20 cellular contexts compared by ENCODE assay signal in genomic region chr14:51251486-51251885, GRCh38.
"Had no signal": no experiment of that assay in that cellular context is flagged by ENCODE, and none has a peak within 500 bp of the region (broad histone marks: within the 10 kb centered on the region; RNA-seq: fewer than 3 reads in every experiment).

No MANE protein-coding gene starts in this region.

- H3K4me1 ChIP-seq: gastrocnemius medialis, lower lobe of right lung, psoas muscle, right lobe of liver, thyroid gland, uterus had no signal

- H3K27me3 ChIP-seq: gastrocnemius medialis, right lobe of liver, suprapubic skin, thyroid gland, uterus had no signal

- H3K27me3 Mint-ChIP-seq: dendritic cell treated with granulocyte-macrophage colony-stimulating factor and Interleukin-4, amounts not matched to agents 40 ng/mL and 50 ng/mL, for 4 days; naive thymus-derived CD4-positive, alpha-beta T cell; type B pancreatic cell had no signal

- H3K4me3 Mint-ChIP-seq: dendritic cell treated with granulocyte-macrophage colony-stimulating factor and Interleukin-4, amounts not matched to agents 40 ng/mL and 50 ng/mL, for 4 days; naive thymus-derived CD4-positive, alpha-beta T cell; nephron progenitor cell; stimulated activated effector memory CD8-positive, alpha-beta T cell treated with anti-CD3 and anti-CD28 coated beads, Interleukin-12 subunit alpha, Interleukin-12 subunit beta, amount 100 ng/mL, for 72 hours; type B pancreatic cell had no signal

- H3K4me1 Mint-ChIP-seq: nephron progenitor cell; stimulated activated effector memory CD8-positive, alpha-beta T cell treated with anti-CD3 and anti-CD28 coated beads, Interleukin-12 subunit alpha, Interleukin-12 subunit beta, amount 100 ng/mL, for 72 hours had no signal

- FAIRE-seq: colon had no signal

- H3K36me3 ChIP-seq: uterus had no signal

- H3K27ac Mint-ChIP-seq: dendritic cell treated with granulocyte-macrophage colony-stimulating factor and Interleukin-4, amounts not matched to agents 40 ng/mL and 50 ng/mL, for 4 days; naive thymus-derived CD4-positive, alpha-beta T cell; nephron progenitor cell; stimulated activated effector memory CD8-positive, alpha-beta T cell treated with anti-CD3 and anti-CD28 coated beads, Interleukin-12 subunit alpha, Interleukin-12 subunit beta, amount 100 ng/mL, for 72 hours; type B pancreatic cell had no signal

- H3K4me3 ChIP-seq: gastrocnemius medialis, left ventricle myocardium inferior, lower lobe of right lung, psoas muscle, right lobe of liver, suprapubic skin, thyroid gland, uterus had no signal

- H3K27ac ChIP-seq: gastrocnemius medialis, left ventricle myocardium inferior, lower lobe of right lung, psoas muscle, right lobe of liver, suprapubic skin, thyroid gland, uterus had no signal

- H3K9me3 Mint-ChIP-seq: dendritic cell treated with granulocyte-macrophage colony-stimulating factor and Interleukin-4, amounts not matched to agents 40 ng/mL and 50 ng/mL, for 4 days; naive thymus-derived CD4-positive, alpha-beta T cell; nephron progenitor cell; stimulated activated effector memory CD8-positive, alpha-beta T cell treated with anti-CD3 and anti-CD28 coated beads, Interleukin-12 subunit alpha, Interleukin-12 subunit beta, amount 100 ng/mL, for 72 hours; type B pancreatic cell had no signal

- H3K9me3 ChIP-seq: gastrocnemius medialis, left ventricle myocardium inferior, lower lobe of right lung, psoas muscle, right lobe of liver, suprapubic skin, thyroid gland, uterus had no signal

- DNase-seq: gastrocnemius medialis; glutamatergic neuron; islet precursor cell; left ventricle myocardium inferior; lower lobe of right lung; naive thymus-derived CD4-positive, alpha-beta T cell; nephron progenitor cell; psoas muscle; retina; right lobe of liver; stimulated activated CD4-positive, alpha-beta T cell treated with anti-CD3 and anti-CD28 coated beads, Interleukin-4, amount 100 ng/mL, for 1 hour; stimulated activated CD8-positive, alpha-beta memory T cell treated with anti-CD3 and anti-CD28 coated beads, Interleukin-4, amount 100 ng/mL, for 48 hours; stimulated activated naive CD8-positive, alpha-beta T cell treated with anti-CD3 and anti-CD28 coated beads, Interleukin-15, Interleukin-2, amounts not matched to agents 100 U/mL and 50 U/mL, for 24 hours; thyroid gland; uterus had no signal

- ATAC-seq: gastrocnemius medialis; lower lobe of right lung; naive thymus-derived CD4-positive, alpha-beta T cell; psoas muscle; right lobe of liver; stimulated activated effector memory CD8-positive, alpha-beta T cell treated with anti-CD3 and anti-CD28 coated beads, Interleukin-12 subunit alpha, Interleukin-12 subunit beta, amount 100 ng/mL, for 72 hours; stimulated activated naive CD8-positive, alpha-beta T cell treated with anti-CD3 and anti-CD28 coated beads, Interleukin-15, Interleukin-2, amounts not matched to agents 100 U/mL and 50 U/mL, for 24 hours had no signal
